Comparison of ENCODE assay signal across 8 cellular contexts in the genomic region with DNA sequence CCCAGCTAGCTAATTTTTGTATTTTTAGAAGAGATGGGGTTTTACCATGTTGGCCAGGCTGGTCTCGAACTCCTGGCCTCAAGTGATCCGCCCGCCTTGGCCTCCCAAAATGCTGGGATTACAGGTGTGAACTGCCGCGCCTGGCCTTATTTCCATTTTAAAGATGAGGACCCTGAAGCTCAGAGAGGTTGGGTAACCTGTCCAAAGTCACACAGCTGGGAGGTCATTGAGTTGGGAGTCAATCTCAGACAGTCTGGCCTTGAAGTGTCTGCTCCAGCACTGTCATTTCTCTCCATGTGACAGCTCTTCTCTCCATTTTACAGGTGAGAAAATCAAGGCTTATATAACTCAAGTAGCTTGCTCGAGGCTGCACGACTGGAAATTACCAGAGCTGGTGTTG.
DNase-seq lines count a peak whose midpoint lies in the region; ATAC-seq, FAIRE-seq and TF ChIP-seq lines count a peak whose summit lies in the region.
"Not testable (repeated sequence)": the region's sequence is repeated elsewhere in the genome, so short reads cannot be mapped to it uniquely, and the experiment has no call there.

No MANE protein-coding gene starts in this region.

- H3K27me3 Mint-ChIP-seq in activated CD4-positive, alpha-beta T cell treated with anti-CD3 and anti-CD28 coated beads for 36 hours; activated T-helper 1 cell treated with anti-CD3 and anti-CD28 coated beads, Interleukin-12 subunit alpha, Interleukin-12 subunit beta, Interleukin-2, Interleukin-4 antibody, amounts not matched to agents 30 ng/mL and 10 ng/mL and 1 ng/mL, durations not matched to agents 14 hours and 24 hours and 36 hours (ENCODE audit: insufficient read depth); activated naive CD8-positive, alpha-beta T cell treated with anti-CD3 and anti-CD28 coated beads, Interleukin-2, amount 10 ng/mL, durations not matched to agents 7 days and 5 days: not testable (repeated sequence)

- H3K36me3 Mint-ChIP-seq in activated CD4-positive, alpha-beta T cell treated with anti-CD3 and anti-CD28 coated beads for 36 hours (ENCODE audit: low read depth); activated T-helper 1 cell treated with anti-CD3 and anti-CD28 coated beads, Interleukin-12 subunit alpha, Interleukin-12 subunit beta, Interleukin-2, Interleukin-4 antibody, amounts not matched to agents 30 ng/mL and 10 ng/mL and 1 ng/mL, durations not matched to agents 14 hours and 24 hours and 36 hours (ENCODE audit: low read depth): not testable (repeated sequence)
- peaks cover 10% of the 10 kb centered on the region for H3K36me3 Mint-ChIP-seq in activated naive CD8-positive, alpha-beta T cell treated with anti-CD3 and anti-CD28 coated beads, Interleukin-2, amount 10 ng/mL, durations not matched to agents 7 days and 5 days
- H3K36me3 Mint-ChIP-seq in stimulated activated effector memory CD8-positive, alpha-beta T cell treated with anti-CD3 and anti-CD28 coated beads, Interleukin-12 subunit alpha, Interleukin-12 subunit beta, amount 100 ng/mL, for 72 hours: peaks cover 30% of the 10 kb centered on the region

- ATAC-seq in activated CD4-positive, alpha-beta T cell treated with anti-CD3 and anti-CD28 coated beads for 36 hours; activated naive CD8-positive, alpha-beta T cell treated with anti-CD3 and anti-CD28 coated beads, Interleukin-2, amount 10 ng/mL, durations not matched to agents 7 days and 5 days (ENCODE audit: low read depth); HepG2; stimulated activated effector memory CD8-positive, alpha-beta T cell treated with anti-CD3 and anti-CD28 coated beads, Interleukin-12 subunit alpha, Interleukin-12 subunit beta, amount 100 ng/mL, for 72 hours: not testable (repeated sequence)

- H3K9me3 ChIP-seq in BLaER1 treated with 17β-estradiol and CSF1 and Interleukin-3, amounts not matched to agents 10 nM and 100 nM (replicated peaks in 1 of 11); HEK293 (ENCODE audit: control insufficient read depth, insufficient read depth, low read depth, low read length); OCI-LY3 (ENCODE audit: insufficient read depth, low read length); HepG2 (ENCODE audit: low read length): not testable (repeated sequence)

- TF ChIP-seq RAD21 in HepG2 (CRISPR knock-in tag; IDR thresholded peaks at IDR 0.05): not testable (repeated sequence)

- peak overlapping the region; percentile 17 to 78 (median 69) for H3K4me2 ChIP-seq in BLaER1 treated with 17β-estradiol and CSF1 and Interleukin-3, amounts not matched to agents 10 nM and 100 nM
- H3K4me2 ChIP-seq in OCI-LY3 (ENCODE audit: low read length): peak overlapping the region; percentile 88; the same call in 1 of the 2 replicates
- H3K4me2 ChIP-seq in HepG2 (ENCODE audit: low read depth, low read length): not testable (repeated sequence)

- TF ChIP-seq EP300 in HepG2 (IDR thresholded peaks at IDR 0.05; ENCODE audit: low read depth in 2 of 2, low read length in 2 of 2); HepG2 (CRISPR knock-in tag; IDR thresholded peaks at IDR 0.05; ENCODE audit: borderline replicate concordance): not testable (repeated sequence)

- H2AFZ ChIP-seq in OCI-LY3 (ENCODE audit: low read depth, low read length); HepG2 (ENCODE audit: low read length): not testable (repeated sequence)

- peak overlapping the region in 10 of 11 experiments; percentile 21 to 64 (median 44); a peak in 11 of 22 replicates for H3K9ac ChIP-seq in BLaER1 treated with 17β-estradiol and CSF1 and Interleukin-3, amounts not matched to agents 10 nM and 100 nM
- not testable (repeated sequence) for H3K9ac ChIP-seq in OCI-LY3 (ENCODE audit: low read length); HepG2 (ENCODE audit: insufficient read depth, low read depth, low read length)

- DNase-seq in activated CD4-positive, alpha-beta T cell treated with anti-CD3 and anti-CD28 coated beads for 36 hours; activated T-helper 1 cell treated with anti-CD3 and anti-CD28 coated beads, Interleukin-12 subunit alpha, Interleukin-12 subunit beta, Interleukin-2, Interleukin-4 antibody, amounts not matched to agents 30 ng/mL and 10 ng/mL and 1 ng/mL, durations not matched to agents 14 hours and 24 hours and 36 hours (ENCODE audit: low spot score); activated naive CD8-positive, alpha-beta T cell treated with anti-CD3 and anti-CD28 coated beads, Interleukin-2, amount 10 ng/mL, durations not matched to agents 7 days and 5 days; HepG2 (ENCODE audit: low spot score); stimulated activated effector memory CD8-positive, alpha-beta T cell treated with anti-CD3 and anti-CD28 coated beads, Interleukin-12 subunit alpha, Interleukin-12 subunit beta, amount 100 ng/mL, for 72 hours (ENCODE audit: low spot score in 2 of 2): not testable (repeated sequence)

- not testable (repeated sequence) for H3K27me3 ChIP-seq in BLaER1 treated with 17β-estradiol and CSF1 and Interleukin-3, amounts not matched to agents 10 nM and 100 nM; OCI-LY3 (ENCODE audit: low read depth, low read length); HepG2 (ENCODE audit: control insufficient read depth in 1 of 2, insufficient read depth in 2 of 2, low read length in 2 of 2)

- H3K27ac ChIP-seq in BLaER1 treated with 17β-estradiol and CSF1 and Interleukin-3, amounts not matched to agents 10 nM and 100 nM: peak overlapping the region in 10 of 11 experiments; percentile 70 to 84 (median 78); a peak in 21 of 22 replicates
- H3K27ac ChIP-seq in HEK293 (ENCODE audit: extremely low read depth, low read depth, low read length); OCI-LY3 (ENCODE audit: low read length); HepG2 (ENCODE audit: extremely low read length, insufficient read depth, low read length): not testable (repeated sequence)

- H3K9me3 Mint-ChIP-seq in activated CD4-positive, alpha-beta T cell treated with anti-CD3 and anti-CD28 coated beads for 36 hours (ENCODE audit: low read depth); activated T-helper 1 cell treated with anti-CD3 and anti-CD28 coated beads, Interleukin-12 subunit alpha, Interleukin-12 subunit beta, Interleukin-2, Interleukin-4 antibody, amounts not matched to agents 30 ng/mL and 10 ng/mL and 1 ng/mL, durations not matched to agents 14 hours and 24 hours and 36 hours; activated naive CD8-positive, alpha-beta T cell treated with anti-CD3 and anti-CD28 coated beads, Interleukin-2, amount 10 ng/mL, durations not matched to agents 7 days and 5 days; stimulated activated effector memory CD8-positive, alpha-beta T cell treated with anti-CD3 and anti-CD28 coated beads, Interleukin-12 subunit alpha, Interleukin-12 subunit beta, amount 100 ng/mL, for 72 hours: not testable (repeated sequence)

- WGBS in HepG2 (ENCODE audit: low lambda C conversion rate): 17% methylated on average over 7 of the region's 7 CpGs

- H3K36me3 ChIP-seq in BLaER1 treated with 17β-estradiol and CSF1 and Interleukin-3, amounts not matched to agents 10 nM and 100 nM: peaks cover 0 to 20% (median 0%) of the 10 kb centered on the region in 11 experiments; a peak in 2 of 22 replicates
- not testable (repeated sequence) for H3K36me3 ChIP-seq in HEK293 (ENCODE audit: control insufficient read depth in 2 of 2, insufficient read depth in 1 of 2, low read length in 2 of 2); OCI-LY3 (replicated peaks; ENCODE audit: low read depth, low read length); HepG2 (replicated peaks in 1 of 2; ENCODE audit: control insufficient read depth in 1 of 2, insufficient read depth in 2 of 2, low read length in 2 of 2)

- not testable (repeated sequence) for H3K4me3 ChIP-seq in BLaER1 treated with 17β-estradiol and CSF1 and Interleukin-3, amounts not matched to agents 10 nM and 100 nM; HEK293 (ENCODE audit: low read depth, low read length); HepG2 (replicated peaks in 1 of 3; ENCODE audit: insufficient read depth in 1 of 3, low read depth in 2 of 3, low read length in 3 of 3)
- 0 out of 2 replicates have a peak overlapping the region, but pooled peaks have one; percentile 26 for H3K4me3 ChIP-seq in OCI-LY3 (ENCODE audit: low read length)

- FAIRE-seq in HepG2 (lab: Jason Lieb, UNC): not testable (repeated sequence)

- peaks cover 44% of the 10 kb centered on the region for H3K4me1 Mint-ChIP-seq in activated CD4-positive, alpha-beta T cell treated with anti-CD3 and anti-CD28 coated beads for 36 hours
- peaks cover 43% of the 10 kb centered on the region for H3K4me1 Mint-ChIP-seq in activated T-helper 1 cell treated with anti-CD3 and anti-CD28 coated beads, Interleukin-12 subunit alpha, Interleukin-12 subunit beta, Interleukin-2, Interleukin-4 antibody, amounts not matched to agents 30 ng/mL and 10 ng/mL and 1 ng/mL, durations not matched to agents 14 hours and 24 hours and 36 hours (ENCODE audit: low read depth)
- peaks cover 33% of the 10 kb centered on the region for H3K4me1 Mint-ChIP-seq in activated naive CD8-positive, alpha-beta T cell treated with anti-CD3 and anti-CD28 coated beads, Interleukin-2, amount 10 ng/mL, durations not matched to agents 7 days and 5 days
- peaks cover 60% of the 10 kb centered on the region for H3K4me1 Mint-ChIP-seq in stimulated activated effector memory CD8-positive, alpha-beta T cell treated with anti-CD3 and anti-CD28 coated beads, Interleukin-12 subunit alpha, Interleukin-12 subunit beta, amount 100 ng/mL, for 72 hours

- H4K20me1 ChIP-seq in BLaER1 treated with 17β-estradiol and CSF1 and Interleukin-3, amounts not matched to agents 10 nM and 100 nM: peaks cover 0 to 39% (median 0%) of the 10 kb centered on the region in 11 experiments; a peak in 3 of 22 replicates
- not testable (repeated sequence) for H4K20me1 ChIP-seq in OCI-LY3 (ENCODE audit: insufficient read depth, low read length); HepG2 (ENCODE audit: insufficient read depth, low read length)

- CTCF ChIA-PET in HEK293 (lab: Yijun Ruan, JAX): interaction anchor here (0.6 to 3.3 kb wide), 4 partner anchors 22 to 620 kb away, joined by 3 to 15 read pairs (median 4); no protein-coding TSS in a partner anchor
- CTCF ChIA-PET in activated CD4-positive, alpha-beta T cell treated with anti-CD3 and anti-CD28 coated beads for 36 hours (lab: Charles Lee): interaction anchor here (0.6 to 6.0 kb wide), 14 partner anchors 12 to 224 kb away, joined by 3 to 35 read pairs (median 4); no protein-coding TSS in a partner anchor
- CTCF ChIA-PET in HepG2 (lab: Yijun Ruan, JAX; ENCODE audit: low intra/inter-chr PET ratio, low total read pairs): not testable (repeated sequence)

- peaks cover 48 to 86% (median 66%) of the 10 kb centered on the region in 10 experiments for H3K4me1 ChIP-seq in BLaER1 treated with 17β-estradiol and CSF1 and Interleukin-3, amounts not matched to agents 10 nM and 100 nM
- H3K4me1 ChIP-seq in HEK293 (ENCODE audit: control insufficient read depth, insufficient read depth, low read length) (peaks cover 12% of the 10 kb centered on the region), OCI-LY3 (ENCODE audit: low read length) (peaks cover 46% of the 10 kb centered on the region), HepG2 (ENCODE audit: insufficient read depth, low read length) (peaks cover 11% of the 10 kb centered on the region; the same call in 1 of the 2 replicates)

- not testable (repeated sequence) for TF ChIP-seq CTCF in HEK293 (tag by site-specific recombination; IDR thresholded peaks at IDR 0.05); OCI-LY3 (IDR thresholded peaks at IDR 0.05; ENCODE audit: low read depth, low read length); HepG2 (CRISPR knock-in tag; IDR thresholded peaks at IDR 0.05)

- not testable (repeated sequence) for TF ChIP-seq POLR2A in HepG2 (IDR thresholded peaks at IDR 0.05; ENCODE audit: insufficient read depth in 1 of 2, low read depth in 2 of 2, low read length in 2 of 2)

- H3K27ac Mint-ChIP-seq in activated CD4-positive, alpha-beta T cell treated with anti-CD3 and anti-CD28 coated beads for 36 hours: peak overlapping the region; percentile 33
- peak overlapping the region; percentile 40 for H3K27ac Mint-ChIP-seq in activated T-helper 1 cell treated with anti-CD3 and anti-CD28 coated beads, Interleukin-12 subunit alpha, Interleukin-12 subunit beta, Interleukin-2, Interleukin-4 antibody, amounts not matched to agents 30 ng/mL and 10 ng/mL and 1 ng/mL, durations not matched to agents 14 hours and 24 hours and 36 hours
- H3K27ac Mint-ChIP-seq in activated naive CD8-positive, alpha-beta T cell treated with anti-CD3 and anti-CD28 coated beads, Interleukin-2, amount 10 ng/mL, durations not matched to agents 7 days and 5 days: peak overlapping the region; percentile 49
- H3K27ac Mint-ChIP-seq in stimulated activated effector memory CD8-positive, alpha-beta T cell treated with anti-CD3 and anti-CD28 coated beads, Interleukin-12 subunit alpha, Interleukin-12 subunit beta, amount 100 ng/mL, for 72 hours: peak overlapping the region; percentile 85

- in situ Hi-C loops in HepG2 (cut with HindIII; ENCODE audit: extremely low pct_ligation_motif_present, low pct_unique_long_range_greater_than_20kb): loop anchor here (5.0 kb wide), 1 partner anchor 213 kb away; no protein-coding TSS in a partner anchor

- not testable (repeated sequence) for BruUV-seq in HepG2 (replicated peaks; lab: Mats Ljungman, UMichigan)

- H3K79me2 ChIP-seq in OCI-LY3 (ENCODE audit: low read length); HepG2 (ENCODE audit: insufficient read depth, low read length): not testable (repeated sequence)

- intact Hi-C loops in activated CD4-positive, alpha-beta T cell treated with anti-CD3 and anti-CD28 coated beads for 36 hours (cut with DNase I, micrococcal nuclease): loop anchor here in 1 of 2 experiments (5.0 kb wide), 1 partner anchor 63 kb away; no protein-coding TSS in a partner anchor
- intact Hi-C loops in activated T-helper 1 cell treated with anti-CD3 and anti-CD28 coated beads, Interleukin-12 subunit alpha, Interleukin-12 subunit beta, Interleukin-2, Interleukin-4 antibody, amounts not matched to agents 30 ng/mL and 10 ng/mL and 1 ng/mL, durations not matched to agents 14 hours and 24 hours and 36 hours (cut with micrococcal nuclease): loop anchor here (1.0 to 10.0 kb wide), 2 partner anchors 214 to 340 kb away; partner anchors contain the start of gene PLK1
- intact Hi-C loops in HepG2 (cut with micrococcal nuclease; ENCODE audit: unreplicated experiment): not testable (repeated sequence)

- POLR2A ChIA-PET in HEK293 (lab: Yijun Ruan, JAX); HepG2 (lab: Yijun Ruan, JAX): not testable (repeated sequence)
- POLR2A ChIA-PET in activated CD4-positive, alpha-beta T cell treated with anti-CD3 and anti-CD28 coated beads for 36 hours (lab: Charles Lee): interaction anchor here (1.4 kb wide), 1 partner anchor 187 kb away, joined by 3 read pairs; no protein-coding TSS in a partner anchor
- POLR2A ChIA-PET in activated naive CD8-positive, alpha-beta T cell treated with anti-CD3 and anti-CD28 coated beads, Interleukin-2, amount 10 ng/mL, durations not matched to agents 7 days and 5 days (lab: Charles Lee): interaction anchor here (0.8 to 1.7 kb wide), 5 partner anchors 13 to 203 kb away, joined by 3 to 7 read pairs (median 5); no protein-coding TSS in a partner anchor

- not testable (repeated sequence) for H3K4me3 Mint-ChIP-seq in activated CD4-positive, alpha-beta T cell treated with anti-CD3 and anti-CD28 coated beads for 36 hours; activated T-helper 1 cell treated with anti-CD3 and anti-CD28 coated beads, Interleukin-12 subunit alpha, Interleukin-12 subunit beta, Interleukin-2, Interleukin-4 antibody, amounts not matched to agents 30 ng/mL and 10 ng/mL and 1 ng/mL, durations not matched to agents 14 hours and 24 hours and 36 hours; stimulated activated effector memory CD8-positive, alpha-beta T cell treated with anti-CD3 and anti-CD28 coated beads, Interleukin-12 subunit alpha, Interleukin-12 subunit beta, amount 100 ng/mL, for 72 hours
- H3K4me3 Mint-ChIP-seq in activated naive CD8-positive, alpha-beta T cell treated with anti-CD3 and anti-CD28 coated beads, Interleukin-2, amount 10 ng/mL, durations not matched to agents 7 days and 5 days: peak overlapping the region; percentile 38

Comparison
In these comparisons a context has a peak if more than half of its experiments do, and no peak if none do; other contexts are left out.
1. H3K27ac Mint-ChIP-seq: peak in every context shown above with its lines; median percentile 85 in stimulated activated effector memory CD8-positive, alpha-beta T cell treated with anti-CD3 and anti-CD28 coated beads, Interleukin-12 subunit alpha, Interleukin-12 subunit beta, amount 100 ng/mL, for 72 hours; 49 in activated naive CD8-positive, alpha-beta T cell treated with anti-CD3 and anti-CD28 coated beads, Interleukin-2, amount 10 ng/mL, durations not matched to agents 7 days and 5 days; 40 in activated T-helper 1 cell treated with anti-CD3 and anti-CD28 coated beads, Interleukin-12 subunit alpha, Interleukin-12 subunit beta, Interleukin-2, Interleukin-4 antibody, amounts not matched to agents 30 ng/mL and 10 ng/mL and 1 ng/mL, durations not matched to agents 14 hours and 24 hours and 36 hours; 33 in activated CD4-positive, alpha-beta T cell treated with anti-CD3 and anti-CD28 coated beads for 36 hours.